Comparison of ENCODE assay signal across 8 cellular contexts in the genomic region with DNA sequence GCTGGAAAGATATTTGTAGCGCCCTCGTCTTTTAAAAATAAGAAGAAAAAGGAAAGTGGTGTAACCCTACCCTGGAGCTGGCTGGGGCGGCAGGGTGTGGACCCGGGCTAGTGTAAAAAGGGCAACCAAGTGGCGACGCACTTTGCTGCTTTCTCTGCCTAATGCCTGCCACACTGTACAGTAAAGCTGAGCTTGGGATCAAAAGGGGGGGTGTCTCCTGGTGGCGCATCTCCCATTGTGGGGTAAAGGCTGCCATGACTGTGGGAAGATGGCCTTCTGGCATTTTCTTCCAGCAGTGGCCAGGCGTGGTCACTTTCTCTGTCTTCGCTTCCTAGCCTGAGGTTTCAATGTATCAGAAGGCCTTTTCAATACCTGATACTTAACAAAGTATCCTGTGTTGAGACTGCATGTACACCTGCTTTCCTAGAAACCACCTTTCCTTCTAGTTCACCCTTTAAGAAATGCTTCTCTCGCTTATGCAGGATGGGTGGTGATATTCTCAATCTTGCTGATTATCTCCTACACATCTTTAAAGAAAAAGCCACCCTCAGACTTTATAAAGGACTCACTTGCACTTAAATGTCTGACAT. TPM values are rescaled to one million over a fixed set of nuclear protein-coding genes. Genes with fewer than 3 reads are reported as not detected.
DNase-seq lines count a peak whose midpoint lies in the region; ATAC-seq and TF ChIP-seq lines count a peak whose summit lies in the region.

No MANE protein-coding gene starts in this region.

- no peak for TF ChIP-seq POLR2A in body of pancreas (IDR thresholded peaks at IDR 0.05)

- H3K4me1 ChIP-seq in Karpas-422 (ENCODE audit: low read length), result peaks cover 78% of the 10 kb centered on the region
- H3K4me1 ChIP-seq in body of pancreas, result peaks cover 74% of the 10 kb centered on the region
- H3K4me1 ChIP-seq in skeletal muscle tissue (ENCODE audit: control insufficient read depth in 3 of 3, insufficient read depth in 3 of 3, low read length in 3 of 3), result peaks cover 49 to 79% (median 75%) of the 10 kb centered on the region in 3 donors

- no peaks in the 10 kb centered on the region for H3K9me2 ChIP-seq in Karpas-422 (replicated peaks; ENCODE audit: insufficient read depth, low read length)

- in situ Hi-C loops in Caki2 (cut with HindIII; ENCODE audit: low pct_unique_long_range_greater_than_20kb, low sequenced_read_pairs), result no loop called here

- H3K9ac ChIP-seq in Karpas-422 (ENCODE audit: low read length) (peak overlapping the region; percentile 76), skeletal muscle tissue (ENCODE audit: low read depth in 1 of 3, low read length in 3 of 3) (peak overlapping the region; percentile 97 to 98 (median 98))

- peaks cover 0 to 6% (median 4%) of the 10 kb centered on the region in 3 donors for H3K36me3 Mint-ChIP-seq in immature natural killer cell

- H3K9me3 Mint-ChIP-seq in immature natural killer cell, result no peaks in the 10 kb centered on the region

- peak overlapping the region; percentile 94 to 99 (median 95) for H3K27ac Mint-ChIP-seq in immature natural killer cell

- no peak overlapping the region for H3K27ac ChIP-seq in Karpas-422 (ENCODE audit: low read length)
- H3K27ac ChIP-seq in body of pancreas, result peak overlapping the region; percentile 89 to 96 (median 94)
- H3K27ac ChIP-seq in skeletal muscle tissue (ENCODE audit: low read depth, low read length), result peak overlapping the region; percentile 95

- no peak for TF ChIP-seq CTCF in body of pancreas (IDR thresholded peaks at IDR 0.05)

- no peaks in the 10 kb centered on the region for H3K27me3 ChIP-seq in Karpas-422 (ENCODE audit: low read length)
- H3K27me3 ChIP-seq in body of pancreas, result no peaks in the 10 kb centered on the region
- H3K27me3 ChIP-seq in skeletal muscle tissue (ENCODE audit: control insufficient read depth in 3 of 3, insufficient read depth in 3 of 3, low read length in 3 of 3), result no peaks in the 10 kb centered on the region

- H4K20me1 ChIP-seq in Karpas-422 (ENCODE audit: insufficient read depth, low read depth, low read length), result no peaks in the 10 kb centered on the region

- 0% methylated on average over 10 of the region's 10 CpGs for WGBS in body of pancreas, 2 donors

- peaks cover 24% of the 10 kb centered on the region for H3K79me2 ChIP-seq in Karpas-422 (ENCODE audit: low read length)

- H3K4me3 ChIP-seq in Karpas-422 (ENCODE audit: low read length) (peak overlapping the region; percentile 81), body of pancreas (peak overlapping the region; percentile 50 to 89), skeletal muscle tissue (ENCODE audit: low read length in 3 of 3) (peak overlapping the region; percentile 91 to 95 (median 93))

- peak overlapping the region; percentile 89 to 98 (median 96) for H3K4me3 Mint-ChIP-seq in immature natural killer cell

- ATAC-seq in body of pancreas (peak; percentile 1), HG02678 (IDR thresholded peaks at IDR 0.05; ENCODE audit: unreplicated experiment) (no peak), HG02840 (IDR thresholded peaks at IDR 0.05; ENCODE audit: low FRiP score, unreplicated experiment) (no peak)

- peaks cover 0 to 4% (median 4%) of the 10 kb centered on the region in 3 donors for H3K27me3 Mint-ChIP-seq in immature natural killer cell (ENCODE audit: low read depth in 3 of 3)

- H3K4me1 Mint-ChIP-seq in immature natural killer cell, result peaks cover 85 to 90% of the 10 kb centered on the region in 2 donors

- H3K9me3 ChIP-seq in Karpas-422 (ENCODE audit: low read length), result no peaks in the 10 kb centered on the region
- no peaks in the 10 kb centered on the region for H3K9me3 ChIP-seq in body of pancreas
- H3K9me3 ChIP-seq in skeletal muscle tissue (ENCODE audit: control insufficient read depth in 3 of 3, low read length in 3 of 3), result no peaks in the 10 kb centered on the region

- intact Hi-C loops in body of pancreas (cut with DNase I), result no loop called here

- H2AFZ ChIP-seq in Karpas-422 (ENCODE audit: low read length), result no peak overlapping the region

- DNase-seq in Caki2 (ENCODE audit: low read depth), result peak; percentile 40
- peak; percentile 47 for DNase-seq in Karpas-422
- peak; percentile 22 to 46 (median 30) for DNase-seq in body of pancreas
- DNase-seq in immature natural killer cell, result peak in 1 of 3 donors; percentile 31
- no peak for DNase-seq in NCI-H2171 treated with DMSO at 0.1 percent for 48 hours (lab: John Stamatoyannopoulos, UW)

- H3K4me2 ChIP-seq in Karpas-422 (ENCODE audit: low read depth, low read length, poor library complexity, severe bottlenecking), result peak overlapping the region; percentile 80

- H3K36me3 ChIP-seq in Karpas-422 (ENCODE audit: insufficient read depth, low read length) (no peaks in the 10 kb centered on the region), body of pancreas (replicated peaks in 1 of 2; ENCODE audit: insufficient read depth in 1 of 2, low read depth in 2 of 2) (no peaks in the 10 kb centered on the region), skeletal muscle tissue (ENCODE audit: control insufficient read depth in 3 of 3, insufficient read depth in 3 of 3, low read length in 3 of 3) (peaks cover 0 to 7% (median 3%) of the 10 kb centered on the region in 3 donors)

RNA-seq across cellular contexts. Expression of gene ARL6IP5, which starts 0.9 kb away (rescaled TPM):
- 77.1 and 78.4 TPM in 2 replicates for total RNA-seq in Caki2 (2014; rRNA removed; shearing (Covaris generic); ENCODE audit: low replicate concordance)
- total RNA-seq in Karpas-422 (2014; rRNA removed; shearing (Covaris generic); ENCODE audit: low replicate concordance), result 16.6 and 40.7 TPM in 2 replicates
- total RNA-seq in body of pancreas (10 to 100 TPM; 34.6 to 73.9 TPM), skeletal muscle tissue (60.5 TPM)
- polyA plus RNA-seq in immature natural killer cell, result 100 to 1,000 TPM; 423 to 653 (median 503) TPM

RNA-seq across cellular contexts. Expression of gene UBA3, which starts 5.5 kb away (rescaled TPM):
- 47.1 and 56.0 TPM in 2 replicates for total RNA-seq in Caki2 (2014; rRNA removed; shearing (Covaris generic); ENCODE audit: low replicate concordance)
- total RNA-seq in Karpas-422 (2014; rRNA removed; shearing (Covaris generic); ENCODE audit: low replicate concordance), result 58.8 and 83.2 TPM in 2 replicates
- 10 to 100 TPM; 23.3 to 47.5 TPM for total RNA-seq in body of pancreas
- 100 to 1,000 TPM in 1 of 3 donors, 10 to 100 TPM in 2; 45.3 to 110 (median 47.1) TPM for polyA plus RNA-seq in immature natural killer cell
- total RNA-seq in skeletal muscle tissue, result 48.5 TPM

RNA-seq across cellular contexts. Expression of gene TMF1, which starts 33.5 kb away (rescaled TPM):
- total RNA-seq in Caki2 (2014; rRNA removed; shearing (Covaris generic); ENCODE audit: low replicate concordance), result 1.6 and 5.7 TPM in 2 replicates
- total RNA-seq in Karpas-422 (2014; rRNA removed; shearing (Covaris generic); ENCODE audit: low replicate concordance), result 22.1 and 25.2 TPM in 2 replicates
- total RNA-seq in body of pancreas (10 to 100 TPM; 16.8 to 17.1 TPM), skeletal muscle tissue (12.5 TPM)
- 10 to 100 TPM; 18.5 to 41.0 (median 22.4) TPM for polyA plus RNA-seq in immature natural killer cell

RNA-seq across cellular contexts. Expression of gene LMOD3, which starts 36.8 kb away (rescaled TPM):
- total RNA-seq in Caki2 (2014; rRNA removed; shearing (Covaris generic); ENCODE audit: low replicate concordance), result not detected in 2 replicates
- total RNA-seq in Karpas-422 (2014; rRNA removed; shearing (Covaris generic); ENCODE audit: low replicate concordance), result not detected in 2 replicates
- total RNA-seq in body of pancreas (under 1 TPM in 1 of 2 donors, not detected in 1; 0.33 TPM), skeletal muscle tissue (31.8 TPM)
- polyA plus RNA-seq in immature natural killer cell, result under 1 TPM in 2 of 3 donors, not detected in 1; 0.08 to 0.13 TPM
